14 cellular contexts compared by ENCODE assay signal in genomic region chr4:76723916-76724315, GRCh38.
DNase-seq lines count a peak whose midpoint lies in the region; ATAC-seq, FAIRE-seq and TF ChIP-seq lines count a peak whose summit lies in the region.
"Had no signal": no experiment of that assay in that cellular context is flagged by ENCODE, and none has a peak within 500 bp of the region (broad histone marks: within the 10 kb centered on the region; RNA-seq: fewer than 3 reads in every experiment).

No MANE protein-coding gene starts in this region.

- H3K27ac ChIP-seq in right lobe of liver = peak overlapping the region; percentile 3 to 47 (median 33)
- H3K27ac ChIP-seq in HepG2 (ENCODE audit: extremely low read length, insufficient read depth, low read length) = no peak overlapping the region
- H3K27ac ChIP-seq in GM12878 (ENCODE audit: control insufficient read depth, insufficient read depth) = no peak overlapping the region
- no peak overlapping the region for H3K27ac ChIP-seq in iPS-20b (ENCODE audit: low read length)
- H3K27ac ChIP-seq in Karpas-422 (ENCODE audit: low read length) = no peak overlapping the region
- H3K27ac ChIP-seq in esophagus squamous epithelium = peak overlapping the region in 2 of 4 donors; percentile 14 to 33

- TF ChIP-seq POLR2A in right lobe of liver (IDR thresholded peaks at IDR 0.05) (no peak), HepG2 (IDR thresholded peaks at IDR 0.05; ENCODE audit: insufficient read depth in 1 of 2, low read depth in 2 of 2, low read length in 2 of 2) (no peak), GM12878 (IDR thresholded peaks at IDR 0.05; ENCODE audit: low read depth, low read length) (no peak), esophagus squamous epithelium (IDR thresholded peaks at IDR 0.05) (no peak)

- CTCF ChIA-PET in HepG2 (lab: Yijun Ruan, JAX; ENCODE audit: low intra/inter-chr PET ratio, low total read pairs) = no interaction called here
- CTCF ChIA-PET in GM12878 (lab: Yijun Ruan, JAX) = interaction anchor here (1.3 kb wide), 2 partner anchors 15 to 132 kb away, joined by 3 to 5 read pairs; no protein-coding TSS in a partner anchor

- H3K4me1 Mint-ChIP-seq in effector memory CD8-positive, alpha-beta T cell (ENCODE audit: low read depth in 2 of 2) = no peaks in the 10 kb centered on the region

- H3K4me3 Mint-ChIP-seq in effector memory CD8-positive, alpha-beta T cell = no peak overlapping the region
- H3K4me3 Mint-ChIP-seq: activated CD4-positive, alpha-beta T cell treated with anti-CD3 and anti-CD28 coated beads, Interleukin-2, amount 10 ng/mL, durations not matched to agents 24 days and 14 days had no signal

- H3K36me3 ChIP-seq in right lobe of liver (no peaks in the 10 kb centered on the region), HepG2 (replicated peaks in 1 of 2; ENCODE audit: control insufficient read depth in 1 of 2, insufficient read depth in 2 of 2, low read length in 2 of 2) (no peaks in the 10 kb centered on the region), GM12878 (ENCODE audit: control insufficient read depth in 2 of 2, insufficient read depth in 2 of 2, low read length in 1 of 2) (no peaks in the 10 kb centered on the region), iPS-20b (ENCODE audit: insufficient read depth, low read depth, low read length) (no peaks in the 10 kb centered on the region), Karpas-422 (ENCODE audit: insufficient read depth, low read length) (no peaks in the 10 kb centered on the region), esophagus squamous epithelium (no peaks in the 10 kb centered on the region)

- H3K9ac ChIP-seq in HepG2 (ENCODE audit: insufficient read depth, low read depth, low read length) = no peak overlapping the region
- H3K9ac ChIP-seq in GM12878 (ENCODE audit: control insufficient read depth, insufficient read depth, low read length) = no peak overlapping the region
- peak overlapping the region; percentile 37; the same call in 1 of the 2 replicates for H3K9ac ChIP-seq in iPS-20b (ENCODE audit: low read depth, low read length)
- no peak overlapping the region for H3K9ac ChIP-seq in Karpas-422 (ENCODE audit: low read length)

- 10% methylated on average over 2 of the region's 2 CpGs for WGBS in right lobe of liver (ENCODE audit: insufficient coverage, low coverage, low lambda C conversion rate, missing lambda C conversion rate)
- 0% methylated on average over 2 of the region's 2 CpGs for WGBS in HepG2 (ENCODE audit: low lambda C conversion rate)
- 0% methylated on average over 2 of the region's 2 CpGs for WGBS in GM12878 (ENCODE audit: insufficient coverage, insufficient replicate concordance, low lambda C conversion rate, missing lambda C conversion rate)
- WGBS in esophagus squamous epithelium, 2 donors = 15 to 23% methylated on average over 2 of the region's 2 CpGs

- no peak overlapping the region for H3K4me2 ChIP-seq in HepG2 (ENCODE audit: low read depth, low read length)
- H3K4me2 ChIP-seq in GM12878 (ENCODE audit: control insufficient read depth, insufficient read depth) = no peak overlapping the region
- H3K4me2 ChIP-seq in Karpas-422 (ENCODE audit: low read depth, low read length, poor library complexity, severe bottlenecking) = no peak overlapping the region

- intact Hi-C loops in right lobe of liver (cut with DNase I) = no loop called here
- intact Hi-C loops in HepG2 (cut with micrococcal nuclease; ENCODE audit: unreplicated experiment) = no loop called here
- intact Hi-C loops in GM12878 (cut with micrococcal nuclease; ENCODE audit: unreplicated experiment) = no loop called here
- intact Hi-C loops in esophagus squamous epithelium (cut with DNase I) = no loop called here

- in situ Hi-C loops in HepG2 (cut with HindIII; ENCODE audit: extremely low pct_ligation_motif_present, low pct_unique_long_range_greater_than_20kb) (no loop called here), GM12878 (cut with MboI) (no loop called here)

- peaks cover 40 to 43% of the 10 kb centered on the region in 2 donors for H3K27me3 Mint-ChIP-seq in effector memory CD8-positive, alpha-beta T cell

- FAIRE-seq in HepG2 (lab: Jason Lieb, UNC) = no peak
- FAIRE-seq in GM12878 (lab: Jason Lieb, UNC) = no peak
- FAIRE-seq: GM12892, small intestine had no signal

- RAD21 ChIA-PET in GM12878 (lab: Charles Lee; ENCODE audit: unreplicated experiment) = no interaction called here

- no peak for TF ChIP-seq CTCF in right lobe of liver (IDR thresholded peaks at IDR 0.05)
- no peak for TF ChIP-seq CTCF in HepG2 (CRISPR knock-in tag; IDR thresholded peaks at IDR 0.05)
- TF ChIP-seq CTCF in GM12878 (IDR thresholded peaks at IDR 0.05 in 2 of 3, conservative IDR thresholded peaks at IDR 0.05 in 1 of 3; ENCODE audit: control insufficient read depth in 2 of 3, extremely low read depth in 1 of 3, insufficient read depth in 1 of 3, low read depth in 3 of 3, low read length in 3 of 3) = no peak
- TF ChIP-seq CTCF in esophagus squamous epithelium (IDR thresholded peaks at IDR 0.05) = no peak

- H3K4me3 ChIP-seq in right lobe of liver (no peak overlapping the region), HepG2 (replicated peaks in 1 of 3; ENCODE audit: insufficient read depth in 1 of 3, low read depth in 2 of 3, low read length in 3 of 3) (no peak overlapping the region), GM12878 (no peak overlapping the region), iPS-20b (ENCODE audit: low read length) (no peak overlapping the region), Karpas-422 (ENCODE audit: low read length) (no peak overlapping the region), esophagus squamous epithelium (no peak overlapping the region)

- no TSS peak for BruUV-seq in HepG2 (replicated peaks; lab: Mats Ljungman, UMichigan)
- BruUV-seq in GM12878 (replicated peaks; lab: Mats Ljungman, UMichigan) = no TSS peak

- TF ChIP-seq EP300 in HepG2 (IDR thresholded peaks at IDR 0.05; ENCODE audit: low read depth in 2 of 2, low read length in 2 of 2) = no peak
- no peak for TF ChIP-seq EP300 in HepG2 (CRISPR knock-in tag; IDR thresholded peaks at IDR 0.05; ENCODE audit: borderline replicate concordance)
- no peak for TF ChIP-seq EP300 in GM12878 (IDR thresholded peaks at IDR 0.05; ENCODE audit: borderline replicate concordance in 1 of 2, control insufficient read depth in 1 of 2, low read depth in 2 of 2, low read length in 2 of 2)

- peak in 2 of 4 donors; percentile 16 to 59 for ATAC-seq in right lobe of liver
- ATAC-seq in HepG2 = no peak
- no peak for ATAC-seq in GM12878
- no peak for ATAC-seq in effector memory CD8-positive, alpha-beta T cell (replicated peaks)

- SMC1A ChIA-PET in GM12878 (lab: Charles Lee; ENCODE audit: uncharacterized antibody, unreplicated experiment) = interaction anchor here (0.9 kb wide), 1 partner anchor 72 kb away, joined by 3 read pairs; no protein-coding TSS in a partner anchor

- POLR2A ChIA-PET in HepG2 (lab: Yijun Ruan, JAX) (no interaction called here), GM12878 (lab: Charles Lee) (no interaction called here)

- H3K79me2 ChIP-seq in HepG2 (ENCODE audit: insufficient read depth, low read length) (no peaks in the 10 kb centered on the region), GM12878 (ENCODE audit: control insufficient read depth, insufficient read depth, low read length) (no peaks in the 10 kb centered on the region), Karpas-422 (ENCODE audit: low read length) (no peaks in the 10 kb centered on the region)

- TF ChIP-seq RAD21 in HepG2 (CRISPR knock-in tag; IDR thresholded peaks at IDR 0.05) (no peak), GM12878 (IDR thresholded peaks at IDR 0.05; ENCODE audit: insufficient read depth, low read depth, low read length) (no peak)

- H4K20me1 ChIP-seq in HepG2 (ENCODE audit: insufficient read depth, low read length) (no peaks in the 10 kb centered on the region), GM12878 (ENCODE audit: control insufficient read depth, insufficient read depth) (no peaks in the 10 kb centered on the region), Karpas-422 (ENCODE audit: insufficient read depth, low read depth, low read length) (no peaks in the 10 kb centered on the region)

- H3K9me3 Mint-ChIP-seq in effector memory CD8-positive, alpha-beta T cell = peaks cover 0 to 1% of the 10 kb centered on the region in 2 donors
- H3K9me3 Mint-ChIP-seq: activated CD4-positive, alpha-beta T cell treated with anti-CD3 and anti-CD28 coated beads, Interleukin-2, amount 10 ng/mL, durations not matched to agents 24 days and 14 days had no signal

- no peaks in the 10 kb centered on the region for H3K36me3 Mint-ChIP-seq in effector memory CD8-positive, alpha-beta T cell (ENCODE audit: insufficient read depth)

- peaks cover 0 to 34% (median 9%) of the 10 kb centered on the region in 4 donors for H3K4me1 ChIP-seq in right lobe of liver
- no peaks in the 10 kb centered on the region for H3K4me1 ChIP-seq in HepG2 (ENCODE audit: insufficient read depth, low read length)
- H3K4me1 ChIP-seq in GM12878 (ENCODE audit: control insufficient read depth, insufficient read depth, low read length) = no peaks in the 10 kb centered on the region
- peaks cover 34% of the 10 kb centered on the region for H3K4me1 ChIP-seq in iPS-20b (ENCODE audit: insufficient read depth, low read length)
- H3K4me1 ChIP-seq in Karpas-422 (ENCODE audit: low read length) = no peaks in the 10 kb centered on the region
- H3K4me1 ChIP-seq in esophagus squamous epithelium = peaks cover 0 to 18% (median 0%) of the 10 kb centered on the region in 3 donors

- H3K9me3 ChIP-seq in right lobe of liver (no peaks in the 10 kb centered on the region), HepG2 (ENCODE audit: low read length) (no peaks in the 10 kb centered on the region), GM12878 (replicated peaks; ENCODE audit: control insufficient read depth, insufficient read depth, low read length) (no peaks in the 10 kb centered on the region), iPS-20b (ENCODE audit: insufficient read depth, low read depth, low read length) (no peaks in the 10 kb centered on the region), Karpas-422 (ENCODE audit: low read length) (no peaks in the 10 kb centered on the region), esophagus squamous epithelium (no peaks in the 10 kb centered on the region)

- DNase-seq in right lobe of liver = no peak
- DNase-seq in HepG2 (ENCODE audit: low spot score) = no peak
- DNase-seq in GM12878 (ENCODE audit: low read depth, low spot score) = no peak
- DNase-seq in Karpas-422 = no peak
- DNase-seq in effector memory CD8-positive, alpha-beta T cell = no peak
- DNase-seq in esophagus squamous epithelium (lab: John Stamatoyannopoulos, UW) = no peak
- DNase-seq in COLO668 (lab: John Stamatoyannopoulos, UW; ENCODE audit: unreplicated experiment) = no peak
- DNase-seq: activated CD4-positive, alpha-beta T cell treated with anti-CD3 and anti-CD28 coated beads, Interleukin-2, amount 10 ng/mL, durations not matched to agents 24 days and 14 days; AML-193; H7; NK-92 treated with Interleukin-12 subunit alpha and Interleukin-12 subunit beta, amount 100 ng/mL, for 24 hours; small intestine had no signal

- H3K27ac Mint-ChIP-seq in effector memory CD8-positive, alpha-beta T cell = no peak overlapping the region
- H3K27ac Mint-ChIP-seq: activated CD4-positive, alpha-beta T cell treated with anti-CD3 and anti-CD28 coated beads, Interleukin-2, amount 10 ng/mL, durations not matched to agents 24 days and 14 days had no signal

- no peak overlapping the region for H2AFZ ChIP-seq in HepG2 (ENCODE audit: low read length)
- H2AFZ ChIP-seq in GM12878 (ENCODE audit: control insufficient read depth, low read depth, low read length) = no peak overlapping the region
- no peak overlapping the region for H2AFZ ChIP-seq in Karpas-422 (ENCODE audit: low read length)

- H3K27me3 ChIP-seq in right lobe of liver (no peaks in the 10 kb centered on the region), HepG2 (ENCODE audit: control insufficient read depth in 1 of 2, insufficient read depth in 2 of 2, low read length in 2 of 2) (peaks cover 0 to 3% of the 10 kb centered on the region in 2 experiments; a peak in 1 of 5 replicates), GM12878 (replicated peaks in 1 of 2; ENCODE audit: control insufficient read depth in 2 of 2, insufficient read depth in 2 of 2, low read length in 1 of 2) (peaks cover 0 to 2% of the 10 kb centered on the region in 2 experiments; a peak in 1 of 4 replicates), iPS-20b (ENCODE audit: insufficient read depth, low read length) (no peaks in the 10 kb centered on the region), Karpas-422 (ENCODE audit: low read length) (no peaks in the 10 kb centered on the region), esophagus squamous epithelium (no peaks in the 10 kb centered on the region)

- no peaks in the 10 kb centered on the region for H3K9me2 ChIP-seq in Karpas-422 (replicated peaks; ENCODE audit: insufficient read depth, low read length)

Comparison
In these comparisons a context has a peak if more than half of its experiments do, and no peak if none do; other contexts are left out.
1. H3K27ac ChIP-seq: peak in right lobe of liver (3 of 3); none in HepG2 (single experiment), GM12878 (single experiment), iPS-20b (single experiment) and Karpas-422 (single experiment).